ENCODE assay signal across 13 cellular contexts in the genomic region with DNA sequence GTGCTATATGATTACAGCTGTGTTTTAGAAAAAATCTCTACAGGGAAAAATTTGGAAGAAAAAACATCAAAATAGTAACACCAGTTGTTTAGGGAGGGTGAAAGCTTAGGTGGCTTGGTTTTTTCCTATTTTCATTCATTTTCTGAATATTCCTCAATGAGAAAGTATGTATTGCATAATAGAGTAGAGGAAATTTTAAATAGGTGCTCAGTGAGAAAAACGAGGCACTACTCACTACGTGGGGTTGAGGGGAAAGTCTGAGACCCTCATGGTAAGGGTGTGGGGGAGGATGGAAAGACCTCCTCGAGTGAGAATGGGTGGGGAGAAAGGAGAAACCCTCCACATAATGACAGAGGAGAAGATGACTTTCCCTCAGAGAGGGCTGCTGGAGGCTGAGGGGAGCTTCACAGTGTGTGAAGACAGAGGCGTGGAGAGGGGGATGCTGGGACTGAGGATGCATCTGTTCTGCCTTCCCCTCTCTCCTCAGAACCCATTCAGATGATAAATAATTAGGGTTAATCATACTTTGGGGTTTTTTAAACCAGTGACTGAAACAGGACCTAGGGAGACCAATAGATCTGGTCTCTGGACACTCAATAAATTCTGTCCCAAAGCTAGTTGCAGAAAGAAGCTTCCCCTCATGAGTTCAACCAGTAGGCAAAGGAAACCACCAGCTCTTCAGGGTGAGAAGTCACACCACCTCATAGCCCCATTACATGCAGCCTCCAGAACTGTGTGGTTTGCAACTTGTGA. TPM values are rescaled to one million over a fixed set of nuclear protein-coding genes. Genes with fewer than 3 reads are reported as not detected.
DNase-seq lines count a peak whose midpoint lies in the region; ATAC-seq, FAIRE-seq and TF ChIP-seq lines count a peak whose summit lies in the region.
"Had no signal": no experiment of that assay in that cellular context is flagged by ENCODE, and none has a peak within 500 bp of the region (broad histone marks: within the 10 kb centered on the region; RNA-seq: fewer than 3 reads in every experiment).

No MANE protein-coding gene starts in this region.

- CTCF ChIA-PET in HepG2 (lab: Yijun Ruan, JAX; ENCODE audit: low intra/inter-chr PET ratio, low total read pairs) = no interaction called here

- no peak overlapping the region for H3K27ac ChIP-seq in right lobe of liver
- H3K27ac ChIP-seq in HepG2 (ENCODE audit: extremely low read length, insufficient read depth, low read length) = no peak overlapping the region
- no peak overlapping the region for H3K27ac ChIP-seq in aorta (ENCODE audit: low read depth in 1 of 2, low read length in 2 of 2)
- H3K27ac ChIP-seq: pancreas had no signal

- no TSS peak for BruUV-seq in HepG2 (replicated peaks; lab: Mats Ljungman, UMichigan)

- H3K9me3 ChIP-seq in right lobe of liver (no peaks in the 10 kb centered on the region), HepG2 (ENCODE audit: low read length) (no peaks in the 10 kb centered on the region), aorta (ENCODE audit: control insufficient read depth, low read length) (no peaks in the 10 kb centered on the region)
- H3K9me3 ChIP-seq: pancreas had no signal

- DNase-seq in right lobe of liver = no peak
- no peak for DNase-seq in HepG2 (ENCODE audit: low spot score)
- peak in 1 of 2 donors; percentile 64 for DNase-seq in stimulated activated naive CD8-positive, alpha-beta T cell treated with anti-CD3 and anti-CD28 coated beads, Interleukin-15, amount 100 ng/mL, for 72 hours
- no peak for DNase-seq in aorta
- DNase-seq in NCI-H524 treated with DMSO at 0.1 percent for 48 hours (lab: John Stamatoyannopoulos, UW) = no peak
- no peak for DNase-seq in D721Med (ENCODE audit: insufficient read length, low spot score)
- DNase-seq: hypothalamus, mammary epithelial cell, NCI-H526 treated with DMSO at 0.1 percent for 48 hours, pancreas, SHP77 treated with DMSO at 0.1 percent for 48 hours had no signal

- TF ChIP-seq POLR2A in right lobe of liver (IDR thresholded peaks at IDR 0.05) = no peak
- no peak for TF ChIP-seq POLR2A in HepG2 (IDR thresholded peaks at IDR 0.05; ENCODE audit: insufficient read depth in 1 of 2, low read depth in 2 of 2, low read length in 2 of 2)

- H3K27ac Mint-ChIP-seq in activated naive CD4-positive, alpha-beta T cell treated with anti-CD3 and anti-CD28 coated beads, Interleukin-2, amount 50 U/mL, for 24 hours = peak overlapping the region; percentile 94
- peak overlapping the region; percentile 68 to 95 for H3K27ac Mint-ChIP-seq in stimulated activated naive CD8-positive, alpha-beta T cell treated with anti-CD3 and anti-CD28 coated beads, Interleukin-15, amount 100 ng/mL, for 72 hours

- no peak overlapping the region for H3K4me3 ChIP-seq in right lobe of liver
- H3K4me3 ChIP-seq in HepG2 (replicated peaks in 1 of 3; ENCODE audit: insufficient read depth in 1 of 3, low read depth in 2 of 3, low read length in 3 of 3) = no peak overlapping the region
- no peak overlapping the region for H3K4me3 ChIP-seq in aorta (ENCODE audit: low read length in 2 of 2)
- H3K4me3 ChIP-seq: pancreas had no signal

- H3K4me1 Mint-ChIP-seq in activated naive CD4-positive, alpha-beta T cell treated with anti-CD3 and anti-CD28 coated beads, Interleukin-2, amount 50 U/mL, for 24 hours = peaks cover 62% of the 10 kb centered on the region
- peaks cover 77% of the 10 kb centered on the region for H3K4me1 Mint-ChIP-seq in stimulated activated naive CD8-positive, alpha-beta T cell treated with anti-CD3 and anti-CD28 coated beads, Interleukin-15, amount 100 ng/mL, for 72 hours

- TF ChIP-seq EP300 in HepG2 (IDR thresholded peaks at IDR 0.05; ENCODE audit: low read depth in 2 of 2, low read length in 2 of 2) = no peak
- no peak for TF ChIP-seq EP300 in HepG2 (CRISPR knock-in tag; IDR thresholded peaks at IDR 0.05; ENCODE audit: borderline replicate concordance)

- POLR2A ChIA-PET in HepG2 (lab: Yijun Ruan, JAX) = no interaction called here

- no peaks in the 10 kb centered on the region for H4K20me1 ChIP-seq in HepG2 (ENCODE audit: insufficient read depth, low read length)

- intact Hi-C loops in right lobe of liver (cut with DNase I) (no loop called here), HepG2 (cut with micrococcal nuclease; ENCODE audit: unreplicated experiment) (no loop called here), aorta (cut with DNase I) (no loop called here)

- H3K27me3 Mint-ChIP-seq in activated naive CD4-positive, alpha-beta T cell treated with anti-CD3 and anti-CD28 coated beads, Interleukin-2, amount 50 U/mL, for 24 hours = no peaks in the 10 kb centered on the region
- H3K27me3 Mint-ChIP-seq in stimulated activated naive CD8-positive, alpha-beta T cell treated with anti-CD3 and anti-CD28 coated beads, Interleukin-15, amount 100 ng/mL, for 72 hours = no peaks in the 10 kb centered on the region

- in situ Hi-C loops in HepG2 (cut with HindIII; ENCODE audit: extremely low pct_ligation_motif_present, low pct_unique_long_range_greater_than_20kb) = no loop called here

- peaks cover 5% of the 10 kb centered on the region for H3K9me3 Mint-ChIP-seq in activated naive CD4-positive, alpha-beta T cell treated with anti-CD3 and anti-CD28 coated beads, Interleukin-2, amount 50 U/mL, for 24 hours
- peaks cover 8 to 13% of the 10 kb centered on the region in 2 donors for H3K9me3 Mint-ChIP-seq in stimulated activated naive CD8-positive, alpha-beta T cell treated with anti-CD3 and anti-CD28 coated beads, Interleukin-15, amount 100 ng/mL, for 72 hours

- H2AFZ ChIP-seq in HepG2 (ENCODE audit: low read length) = no peak overlapping the region

- no peak for TF ChIP-seq CTCF in right lobe of liver (IDR thresholded peaks at IDR 0.05)
- TF ChIP-seq CTCF in HepG2 (CRISPR knock-in tag; IDR thresholded peaks at IDR 0.05) = no peak
- TF ChIP-seq CTCF in D721Med (IDR thresholded peaks at IDR 0.05; ENCODE audit: insufficient read depth, missing control alignments) = no peak

- no peaks in the 10 kb centered on the region for H3K36me3 ChIP-seq in right lobe of liver
- no peaks in the 10 kb centered on the region for H3K36me3 ChIP-seq in HepG2 (replicated peaks in 1 of 2; ENCODE audit: control insufficient read depth in 1 of 2, insufficient read depth in 2 of 2, low read length in 2 of 2)
- H3K36me3 ChIP-seq in aorta (ENCODE audit: control insufficient read depth in 1 of 2, insufficient read depth in 2 of 2, low read length in 1 of 2) = no peaks in the 10 kb centered on the region
- H3K36me3 ChIP-seq: pancreas had no signal

- H3K4me2 ChIP-seq in HepG2 (ENCODE audit: low read depth, low read length) = no peak overlapping the region

- FAIRE-seq in HepG2 (lab: Jason Lieb, UNC) = no peak
- no peak for FAIRE-seq in D721Med (lab: Jason Lieb, UNC)
- FAIRE-seq: pancreas had no signal

- no peak for TF ChIP-seq RAD21 in HepG2 (CRISPR knock-in tag; IDR thresholded peaks at IDR 0.05)

- H3K36me3 Mint-ChIP-seq in activated naive CD4-positive, alpha-beta T cell treated with anti-CD3 and anti-CD28 coated beads, Interleukin-2, amount 50 U/mL, for 24 hours = peaks cover 22% of the 10 kb centered on the region

- ATAC-seq in right lobe of liver (peak in 3 of 4 donors; percentile 18 to 35 (median 30)), HepG2 (no peak), HG02938 (IDR thresholded peaks at IDR 0.05; ENCODE audit: unreplicated experiment) (peak; percentile 43), aorta (ENCODE audit: low FRiP score) (no peak)
- ATAC-seq in stimulated activated naive CD8-positive, alpha-beta T cell treated with anti-CD3 and anti-CD28 coated beads, Interleukin-15, amount 100 ng/mL, for 72 hours = peak; percentile 82
- ATAC-seq: pancreas had no signal

- H3K4me1 ChIP-seq in right lobe of liver (peaks cover 0 to 8% (median 0%) of the 10 kb centered on the region in 4 donors), HepG2 (ENCODE audit: insufficient read depth, low read length) (no peaks in the 10 kb centered on the region), aorta (ENCODE audit: control insufficient read depth in 1 of 2, insufficient read depth in 2 of 2, low read length in 2 of 2) (no peaks in the 10 kb centered on the region)
- H3K4me1 ChIP-seq: pancreas had no signal

- H3K4me3 Mint-ChIP-seq in activated naive CD4-positive, alpha-beta T cell treated with anti-CD3 and anti-CD28 coated beads, Interleukin-2, amount 50 U/mL, for 24 hours = peak overlapping the region; percentile 20
- peak overlapping the region; percentile 64 to 76 for H3K4me3 Mint-ChIP-seq in stimulated activated naive CD8-positive, alpha-beta T cell treated with anti-CD3 and anti-CD28 coated beads, Interleukin-15, amount 100 ng/mL, for 72 hours

- H3K27me3 ChIP-seq in right lobe of liver = no peaks in the 10 kb centered on the region
- H3K27me3 ChIP-seq in HepG2 (ENCODE audit: control insufficient read depth in 1 of 2, insufficient read depth in 2 of 2, low read length in 2 of 2) = peaks cover 0 to 2% of the 10 kb centered on the region in 2 experiments; a peak in 2 of 5 replicates
- no peaks in the 10 kb centered on the region for H3K27me3 ChIP-seq in aorta (ENCODE audit: control insufficient read depth in 1 of 2, insufficient read depth in 2 of 2, low read length in 1 of 2)
- H3K27me3 ChIP-seq: pancreas had no signal

- no peak overlapping the region for H3K9ac ChIP-seq in HepG2 (ENCODE audit: insufficient read depth, low read depth, low read length)

- no peaks in the 10 kb centered on the region for H3K79me2 ChIP-seq in HepG2 (ENCODE audit: insufficient read depth, low read length)

- 45% methylated on average over 4 of the region's 4 CpGs for WGBS in right lobe of liver (ENCODE audit: insufficient coverage, low coverage, low lambda C conversion rate, missing lambda C conversion rate)
- 5% methylated on average over 4 of the region's 4 CpGs for WGBS in HepG2 (ENCODE audit: low lambda C conversion rate)
- 63 to 65% methylated on average over 4 of the region's 4 CpGs for WGBS in aorta, 2 donors

RNA-seq across cellular contexts. Expression of gene SLAMF7, which starts 17.0 kb away (rescaled TPM):
- total RNA-seq in right lobe of liver (1 to 10 TPM in 3 of 6 experiments, under 1 TPM in 3; 0.74 to 5.2 (median 0.99) TPM), HepG2 (2016; rRNA removed; fragmentation: Illumina TruSeq; extraction: Trizol) (not detected in 2 replicates), aorta (1 to 10 TPM; 2.5 to 2.9 TPM)
- total RNA-seq in HepG2 (2016; cell fraction: cytosol; rRNA removed; fragmentation: Illumina TruSeq; extraction: Trizol; ENCODE audit: low read depth) = not detected in 2 replicates
- total RNA-seq in HepG2 (2016; cell fraction: insoluble cytoplasmic fraction; rRNA removed; fragmentation: Illumina TruSeq; extraction: Trizol) = not detected in 2 replicates
- total RNA-seq in HepG2 (2016; cell fraction: membrane; rRNA removed; fragmentation: Illumina TruSeq; extraction: Trizol) = not detected in 2 replicates
- total RNA-seq in HepG2 (2016; cell fraction: nucleus; rRNA removed; fragmentation: Illumina TruSeq; extraction: Trizol) = not detected in 2 replicates
- polyA plus RNA-seq in HepG2 (2011; rRNA removed) (not detected in 2 replicates), aorta (1 to 10 TPM in 1 of 2 donors, not detected in 1; 8.9 TPM)
- 0.03 TPM in 1 of 2 replicates, not detected in the other for polyA plus RNA-seq in HepG2 (2011; cell fraction: cytosol; rRNA removed)
- polyA plus RNA-seq in HepG2 (2011; cell fraction: nucleus; rRNA removed) = 0.05 TPM in 1 of 2 replicates, not detected in the other
- polyA plus RNA-seq in HepG2 (2012) = not detected in 2 replicates
- polyA plus RNA-seq in HepG2 (2016; cell fraction: cytosol; fragmentation: Illumina TruSeq; extraction: Trizol; ENCODE audit: low read depth) = not detected in 2 replicates
- polyA plus RNA-seq in HepG2 (2016; cell fraction: insoluble cytoplasmic fraction; fragmentation: Illumina TruSeq; extraction: Trizol; ENCODE audit: low read depth) = not detected in 2 replicates
- not detected in 2 replicates for polyA plus RNA-seq in HepG2 (2016; cell fraction: membrane; fragmentation: Illumina TruSeq; extraction: Trizol; ENCODE audit: low read depth)
- polyA plus RNA-seq in HepG2 (2016; cell fraction: nucleus; fragmentation: Illumina TruSeq; extraction: Trizol; ENCODE audit: insufficient read depth, low read depth) = not detected in 2 replicates
- polyA minus RNA-seq in HepG2 (2011; rRNA and poly(A)+ RNA removed; ENCODE audit: low replicate concordance) = 0.07 TPM in 1 of 2 replicates, not detected in the other
- not detected in 2 replicates for polyA minus RNA-seq in HepG2 (2011; cell fraction: cytosol; rRNA and poly(A)+ RNA removed)
- polyA minus RNA-seq in HepG2 (2011; cell fraction: nucleus; rRNA and poly(A)+ RNA removed) = not detected in 2 replicates

RNA-seq across cellular contexts. Expression of gene LY9, which starts 39.9 kb away (rescaled TPM):
- total RNA-seq in right lobe of liver = 1 to 10 TPM in 1 of 6 experiments, under 1 TPM in 4, not detected in 1; 0.11 to 1.3 (median 0.37) TPM
- total RNA-seq in HepG2 (2016; rRNA removed; fragmentation: Illumina TruSeq; extraction: Trizol) = not detected in 2 replicates
- not detected in 2 replicates for total RNA-seq in HepG2 (2016; cell fraction: cytosol; rRNA removed; fragmentation: Illumina TruSeq; extraction: Trizol; ENCODE audit: low read depth)
- total RNA-seq in HepG2 (2016; cell fraction: insoluble cytoplasmic fraction; rRNA removed; fragmentation: Illumina TruSeq; extraction: Trizol) = not detected in 2 replicates
- not detected in 2 replicates for total RNA-seq in HepG2 (2016; cell fraction: membrane; rRNA removed; fragmentation: Illumina TruSeq; extraction: Trizol)
- not detected in 2 replicates for total RNA-seq in HepG2 (2016; cell fraction: nucleus; rRNA removed; fragmentation: Illumina TruSeq; extraction: Trizol)
- polyA plus RNA-seq in HepG2 (2011; rRNA removed) = not detected in 2 replicates
- not detected in 2 replicates for polyA plus RNA-seq in HepG2 (2011; cell fraction: cytosol; rRNA removed)
- not detected in 2 replicates for polyA plus RNA-seq in HepG2 (2011; cell fraction: nucleus; rRNA removed)
- not detected in 2 replicates for polyA plus RNA-seq in HepG2 (2012)
- polyA plus RNA-seq in HepG2 (2016; cell fraction: cytosol; fragmentation: Illumina TruSeq; extraction: Trizol; ENCODE audit: low read depth) = not detected in 2 replicates
- polyA plus RNA-seq in HepG2 (2016; cell fraction: insoluble cytoplasmic fraction; fragmentation: Illumina TruSeq; extraction: Trizol; ENCODE audit: low read depth) = not detected in 2 replicates
- polyA plus RNA-seq in HepG2 (2016; cell fraction: membrane; fragmentation: Illumina TruSeq; extraction: Trizol; ENCODE audit: low read depth) = not detected in 2 replicates
- polyA plus RNA-seq in HepG2 (2016; cell fraction: nucleus; fragmentation: Illumina TruSeq; extraction: Trizol; ENCODE audit: insufficient read depth, low read depth) = not detected in 2 replicates
- 0.07 TPM in 1 of 2 replicates, not detected in the other for polyA minus RNA-seq in HepG2 (2011; rRNA and poly(A)+ RNA removed; ENCODE audit: low replicate concordance)
- polyA minus RNA-seq in HepG2 (2011; cell fraction: cytosol; rRNA and poly(A)+ RNA removed) = not detected in 2 replicates
- not detected in 2 replicates for polyA minus RNA-seq in HepG2 (2011; cell fraction: nucleus; rRNA and poly(A)+ RNA removed)
- 1 to 10 TPM in 1 of 2 donors, under 1 TPM in 1; 0.71 to 1.2 TPM for total RNA-seq in aorta
- 1 to 10 TPM in 1 of 2 donors, under 1 TPM in 1; 0.10 to 2.0 TPM for polyA plus RNA-seq in aorta
- total RNA-seq: mammary epithelial cell had no signal
- polyA plus RNA-seq: mammary epithelial cell had no signal

RNA-seq across cellular contexts. Expression of gene CD48, which starts 44.4 kb away (rescaled TPM):
- total RNA-seq in right lobe of liver = 1 to 10 TPM in 5 of 6 experiments, under 1 TPM in 1; 0.68 to 5.0 (median 3.4) TPM
- total RNA-seq in HepG2 (2016; rRNA removed; fragmentation: Illumina TruSeq; extraction: Trizol) = not detected in 2 replicates
- not detected in 2 replicates for total RNA-seq in HepG2 (2016; cell fraction: cytosol; rRNA removed; fragmentation: Illumina TruSeq; extraction: Trizol; ENCODE audit: low read depth)
- total RNA-seq in HepG2 (2016; cell fraction: insoluble cytoplasmic fraction; rRNA removed; fragmentation: Illumina TruSeq; extraction: Trizol) = not detected in 2 replicates
- total RNA-seq in HepG2 (2016; cell fraction: membrane; rRNA removed; fragmentation: Illumina TruSeq; extraction: Trizol) = not detected in 2 replicates
- not detected in 2 replicates for total RNA-seq in HepG2 (2016; cell fraction: nucleus; rRNA removed; fragmentation: Illumina TruSeq; extraction: Trizol)
- polyA plus RNA-seq in HepG2 (2011; rRNA removed) = not detected in 2 replicates
- 0.05 TPM in 1 of 2 replicates, not detected in the other for polyA plus RNA-seq in HepG2 (2011; cell fraction: cytosol; rRNA removed)
- polyA plus RNA-seq in HepG2 (2011; cell fraction: nucleus; rRNA removed) = 0.12 TPM in 1 of 2 replicates, not detected in the other
- polyA plus RNA-seq in HepG2 (2012) = not detected in 2 replicates
- not detected in 2 replicates for polyA plus RNA-seq in HepG2 (2016; cell fraction: cytosol; fragmentation: Illumina TruSeq; extraction: Trizol; ENCODE audit: low read depth)
- not detected in 2 replicates for polyA plus RNA-seq in HepG2 (2016; cell fraction: insoluble cytoplasmic fraction; fragmentation: Illumina TruSeq; extraction: Trizol; ENCODE audit: low read depth)
- not detected in 2 replicates for polyA plus RNA-seq in HepG2 (2016; cell fraction: membrane; fragmentation: Illumina TruSeq; extraction: Trizol; ENCODE audit: low read depth)
- not detected in 2 replicates for polyA plus RNA-seq in HepG2 (2016; cell fraction: nucleus; fragmentation: Illumina TruSeq; extraction: Trizol; ENCODE audit: insufficient read depth, low read depth)
- not detected in 2 replicates for polyA minus RNA-seq in HepG2 (2011; rRNA and poly(A)+ RNA removed; ENCODE audit: low replicate concordance)
- polyA minus RNA-seq in HepG2 (2011; cell fraction: cytosol; rRNA and poly(A)+ RNA removed) = not detected in 2 replicates
- polyA minus RNA-seq in HepG2 (2011; cell fraction: nucleus; rRNA and poly(A)+ RNA removed) = not detected in 2 replicates
- 1 to 10 TPM; 3.6 to 6.8 TPM for total RNA-seq in aorta
- 10 to 100 TPM in 1 of 2 donors, 1 to 10 TPM in 1; 1.7 to 11.3 TPM for polyA plus RNA-seq in aorta
- total RNA-seq: mammary epithelial cell had no signal
- polyA plus RNA-seq: mammary epithelial cell had no signal

Comparison
In these comparisons a context has a peak if more than half of its experiments do, and no peak if none do; other contexts are left out.
1. ATAC-seq: peak in right lobe of liver (3 of 4), HG02938 (single experiment) and stimulated activated naive CD8-positive, alpha-beta T cell treated with anti-CD3 and anti-CD28 coated beads, Interleukin-15, amount 100 ng/mL, for 72 hours (single experiment); none in HepG2 (single experiment) and aorta (single experiment).